8 cellular contexts compared by ENCODE assay signal in the genomic region with DNA sequence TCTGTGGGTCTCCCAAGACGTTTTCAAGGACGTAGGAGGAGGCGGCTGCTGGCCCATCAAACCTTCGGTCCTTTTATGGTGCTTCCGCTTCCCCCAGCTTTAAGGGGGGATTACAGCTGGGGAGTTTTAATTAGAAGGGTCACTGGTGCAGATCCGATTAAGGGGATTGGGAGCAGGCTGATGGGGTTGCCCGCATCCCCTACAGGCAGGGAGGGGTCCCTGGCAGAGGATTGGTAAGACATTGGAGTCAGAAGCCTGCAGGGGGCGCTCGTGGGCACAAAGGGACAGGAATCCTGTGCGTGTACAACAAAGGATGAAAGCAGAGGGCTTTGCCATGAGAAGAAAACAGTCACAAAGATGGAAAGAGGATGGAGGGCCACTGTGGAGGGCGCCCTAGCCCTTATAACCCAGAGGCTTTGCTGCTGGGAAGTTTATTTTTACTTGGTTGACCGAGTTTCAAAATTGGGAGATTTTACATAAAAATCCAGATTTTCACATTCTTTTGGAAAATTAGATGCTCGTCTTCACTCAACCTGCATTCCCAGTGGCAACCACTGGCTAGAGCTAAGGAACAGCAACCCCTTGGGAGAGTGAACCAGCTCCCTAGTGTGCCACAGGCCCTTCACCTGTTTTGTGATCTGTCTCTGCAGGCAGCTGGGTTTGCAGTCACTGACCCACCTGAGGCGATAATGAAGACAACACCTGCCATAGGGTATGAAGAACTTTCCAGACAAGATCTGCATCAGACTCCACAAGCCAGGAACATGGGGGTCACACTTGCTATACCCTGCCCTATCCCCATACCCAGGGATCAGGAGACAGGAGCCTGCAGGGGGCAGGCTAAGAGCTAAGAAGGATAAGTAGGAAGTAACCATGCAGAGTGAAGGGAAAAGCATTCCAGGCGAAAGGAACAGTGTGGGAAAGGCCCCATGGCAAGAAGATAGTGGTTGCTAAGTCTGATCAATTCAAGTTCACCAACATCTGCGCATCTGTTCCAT.
DNase-seq lines count a peak whose midpoint lies in the region; ATAC-seq, FAIRE-seq and TF ChIP-seq lines count a peak whose summit lies in the region.

No MANE protein-coding gene starts in this region.

- no peaks in the 10 kb centered on the region for H3K9me3 Mint-ChIP-seq in CD8-positive, alpha-beta memory T cell
- no peaks in the 10 kb centered on the region for H3K9me3 Mint-ChIP-seq in activated T-helper 1 cell treated with anti-CD3 and anti-CD28 coated beads, Interleukin-12 subunit alpha, Interleukin-12 subunit beta, Interleukin-2, Interleukin-4 antibody, amounts not matched to agents 30 ng/mL and 10 ng/mL and 1 ng/mL, durations not matched to agents 14 hours and 24 hours and 36 hours

- intact Hi-C loops in Panc1 (cut with micrococcal nuclease; ENCODE audit: unreplicated experiment), result loop anchor here (5.0 kb wide), 1 partner anchor 98 kb away; the partner anchor contains the start of gene KCNB1
- intact Hi-C loops in activated T-helper 1 cell treated with anti-CD3 and anti-CD28 coated beads, Interleukin-12 subunit alpha, Interleukin-12 subunit beta, Interleukin-2, Interleukin-4 antibody, amounts not matched to agents 30 ng/mL and 10 ng/mL and 1 ng/mL, durations not matched to agents 14 hours and 24 hours and 36 hours (cut with micrococcal nuclease), result loop anchor here (1.0 to 5.0 kb wide), 3 partner anchors 100 to 150 kb away; no protein-coding TSS in a partner anchor
- intact Hi-C loops in pancreas (cut with DNase I), result no loop called here
- intact Hi-C loops in transverse colon (cut with DNase I; ENCODE audit: low total_unique reads), result loop anchor here (5.0 kb wide), 1 partner anchor 98 kb away; the partner anchor contains the start of gene KCNB1

- ATAC-seq in Panc1 (no peak), pancreas (peak in 3 of 4 donors; percentile 26 to 42 (median 35)), HG03521 (IDR thresholded peaks at IDR 0.05; ENCODE audit: unreplicated experiment) (no peak)

- peaks cover 0 to 9% (median 2%) of the 10 kb centered on the region in 3 donors for H3K4me1 Mint-ChIP-seq in CD8-positive, alpha-beta memory T cell
- H3K4me1 Mint-ChIP-seq in activated T-helper 1 cell treated with anti-CD3 and anti-CD28 coated beads, Interleukin-12 subunit alpha, Interleukin-12 subunit beta, Interleukin-2, Interleukin-4 antibody, amounts not matched to agents 30 ng/mL and 10 ng/mL and 1 ng/mL, durations not matched to agents 14 hours and 24 hours and 36 hours (ENCODE audit: low read depth), result peaks cover 6% of the 10 kb centered on the region

- peak overlapping the region in 1 of 8 donors; percentile 70 for H3K27ac Mint-ChIP-seq in CD8-positive, alpha-beta memory T cell
- no peak overlapping the region for H3K27ac Mint-ChIP-seq in activated T-helper 1 cell treated with anti-CD3 and anti-CD28 coated beads, Interleukin-12 subunit alpha, Interleukin-12 subunit beta, Interleukin-2, Interleukin-4 antibody, amounts not matched to agents 30 ng/mL and 10 ng/mL and 1 ng/mL, durations not matched to agents 14 hours and 24 hours and 36 hours

- no peaks in the 10 kb centered on the region for H3K36me3 ChIP-seq in CD8-positive, alpha-beta memory T cell (ENCODE audit: insufficient read depth, low read length)
- H3K36me3 ChIP-seq in Panc1 (ENCODE audit: control insufficient read depth, insufficient read depth, low read length) (no peaks in the 10 kb centered on the region), pancreas (no peaks in the 10 kb centered on the region), transverse colon (no peaks in the 10 kb centered on the region)

- DNase-seq in CD8-positive, alpha-beta memory T cell, result peak; percentile 9 to 59 (median 30)
- DNase-seq in HUDEP-2 (lab: John Stamatoyannopoulos, UW; ENCODE audit: unreplicated experiment in 76 of 76) (peak in 61 of 76 experiments; percentile 2 to 78 (median 49)), Panc1 (ENCODE audit: low read depth, low spot score) (peak; percentile 13), fibroblast of villous mesenchyme (ENCODE audit: low read depth) (peak; percentile 46), pancreas (peak; percentile 11 to 85 (median 56)), transverse colon (peak; percentile 71)
- DNase-seq in activated T-helper 1 cell treated with anti-CD3 and anti-CD28 coated beads, Interleukin-12 subunit alpha, Interleukin-12 subunit beta, Interleukin-2, Interleukin-4 antibody, amounts not matched to agents 30 ng/mL and 10 ng/mL and 1 ng/mL, durations not matched to agents 14 hours and 24 hours and 36 hours (ENCODE audit: low spot score), result peak; percentile 50

- WGBS in pancreas, 2 donors, result 50 to 52% methylated on average over 16 of the region's 16 CpGs
- 44 to 47% methylated on average over 9 to 16 of the region's 16 CpGs for WGBS in transverse colon (ENCODE audit: low coverage in 1 of 2), 2 donors

- H3K27ac ChIP-seq in CD8-positive, alpha-beta memory T cell (ENCODE audit: low read depth, low read length), result no peak overlapping the region
- peak overlapping the region; percentile 94 for H3K27ac ChIP-seq in Panc1 (ENCODE audit: low read length)
- no peak overlapping the region for H3K27ac ChIP-seq in pancreas
- H3K27ac ChIP-seq in transverse colon, result no peak overlapping the region

- no peak for FAIRE-seq in pancreas (lab: Jason Lieb, UNC)

- no peaks in the 10 kb centered on the region for H3K4me1 ChIP-seq in CD8-positive, alpha-beta memory T cell (ENCODE audit: insufficient read depth, low read length)
- H3K4me1 ChIP-seq in Panc1 (ENCODE audit: control insufficient read depth, insufficient read depth, low read length) (peaks cover 43% of the 10 kb centered on the region), pancreas (peaks cover 0 to 8% (median 8%) of the 10 kb centered on the region in 3 donors), transverse colon (peaks cover 0 to 26% (median 13%) of the 10 kb centered on the region in 4 donors)

- no peaks in the 10 kb centered on the region for H3K36me3 Mint-ChIP-seq in CD8-positive, alpha-beta memory T cell
- no peaks in the 10 kb centered on the region for H3K36me3 Mint-ChIP-seq in activated T-helper 1 cell treated with anti-CD3 and anti-CD28 coated beads, Interleukin-12 subunit alpha, Interleukin-12 subunit beta, Interleukin-2, Interleukin-4 antibody, amounts not matched to agents 30 ng/mL and 10 ng/mL and 1 ng/mL, durations not matched to agents 14 hours and 24 hours and 36 hours (ENCODE audit: low read depth)

- BruUV-seq in Panc1 (replicated peaks; lab: Mats Ljungman, UMichigan), result no TSS peak

- in situ Hi-C loops in Panc1 (cut with HindIII; ENCODE audit: low pct_unique_long_range_greater_than_20kb, low sequenced_read_pairs) (no loop called here), transverse colon (cut with MboI; ENCODE audit: low pct_ligation_motif_present in 1 of 4, low pct_unique_long_range_greater_than_20kb in 1 of 4, low sequenced_read_pairs in 3 of 4) (loop anchor here in 1 of 4 donors (10.0 kb wide), 1 partner anchor 100 kb away; the partner anchor contains the start of gene KCNB1)

- no peak for TF ChIP-seq POLR2A in transverse colon (IDR thresholded peaks at IDR 0.05)

- H3K4me3 ChIP-seq in CD8-positive, alpha-beta memory T cell (ENCODE audit: low read length), result no peak overlapping the region
- H3K4me3 ChIP-seq in Panc1 (ENCODE audit: low read depth in 2 of 2, low read length in 2 of 2) (no peak overlapping the region), fibroblast of villous mesenchyme (ENCODE audit: low read depth, low read length) (no peak overlapping the region), pancreas (no peak overlapping the region), transverse colon (no peak overlapping the region)

- TF ChIP-seq CTCF in Panc1 (IDR thresholded peaks at IDR 0.05) (peak; percentile 93), fibroblast of villous mesenchyme (IDR thresholded peaks at IDR 0.05; ENCODE audit: insufficient read depth, low read depth, low read length) (peak; percentile 85), pancreas (IDR thresholded peaks at IDR 0.05) (peak; percentile 20 to 48 (median 36)), transverse colon (IDR thresholded peaks at IDR 0.05) (peak; percentile 58 to 79 (median 68))

- H3K27me3 Mint-ChIP-seq in CD8-positive, alpha-beta memory T cell, result peaks cover 11 to 61% of the 10 kb centered on the region in 2 donors
- peaks cover 19% of the 10 kb centered on the region for H3K27me3 Mint-ChIP-seq in activated T-helper 1 cell treated with anti-CD3 and anti-CD28 coated beads, Interleukin-12 subunit alpha, Interleukin-12 subunit beta, Interleukin-2, Interleukin-4 antibody, amounts not matched to agents 30 ng/mL and 10 ng/mL and 1 ng/mL, durations not matched to agents 14 hours and 24 hours and 36 hours (ENCODE audit: insufficient read depth)

- CTCF ChIA-PET in CD8-positive, alpha-beta memory T cell (lab: Charles Lee), result no interaction called here
- CTCF ChIA-PET in Panc1 (lab: Charles Lee), result interaction anchor here (0.5 to 5.0 kb wide), 4 partner anchors 99 to 428 kb away, joined by 3 to 30 read pairs (median 6); partner anchors contain the start of gene SLC9A8

- H3K27me3 ChIP-seq in CD8-positive, alpha-beta memory T cell (ENCODE audit: insufficient read depth, low read length, poor library complexity, severe bottlenecking), result peaks cover 4% of the 10 kb centered on the region
- H3K27me3 ChIP-seq in Panc1 (ENCODE audit: control insufficient read depth, insufficient read depth, low read length), result no peaks in the 10 kb centered on the region
- no peaks in the 10 kb centered on the region for H3K27me3 ChIP-seq in pancreas
- peaks cover 4% of the 10 kb centered on the region for H3K27me3 ChIP-seq in transverse colon

- POLR2A ChIA-PET in CD8-positive, alpha-beta memory T cell (lab: Charles Lee), result no interaction called here
- POLR2A ChIA-PET in Panc1 (lab: Charles Lee), result interaction anchor here (0.5 kb wide), 1 partner anchor 21 kb away, joined by 3 read pairs; no protein-coding TSS in a partner anchor

- no peak for TF ChIP-seq EP300 in transverse colon (IDR thresholded peaks at IDR 0.05; ENCODE audit: low read depth)

- no peak overlapping the region for H3K4me3 Mint-ChIP-seq in CD8-positive, alpha-beta memory T cell
- no peak overlapping the region for H3K4me3 Mint-ChIP-seq in activated T-helper 1 cell treated with anti-CD3 and anti-CD28 coated beads, Interleukin-12 subunit alpha, Interleukin-12 subunit beta, Interleukin-2, Interleukin-4 antibody, amounts not matched to agents 30 ng/mL and 10 ng/mL and 1 ng/mL, durations not matched to agents 14 hours and 24 hours and 36 hours

- H3K9me3 ChIP-seq in CD8-positive, alpha-beta memory T cell (ENCODE audit: low read length), result no peaks in the 10 kb centered on the region
- H3K9me3 ChIP-seq in Panc1 (ENCODE audit: control insufficient read depth, insufficient read depth, low read depth, low read length) (no peaks in the 10 kb centered on the region), pancreas (no peaks in the 10 kb centered on the region), transverse colon (no peaks in the 10 kb centered on the region)

Comparison
In these comparisons a context has a peak if more than half of its experiments do, and no peak if none do; other contexts are left out.
1. DNase-seq: peak in every context shown above with its lines; median percentile 71 in transverse colon; 56 in pancreas; 50 in activated T-helper 1 cell treated with anti-CD3 and anti-CD28 coated beads, Interleukin-12 subunit alpha, Interleukin-12 subunit beta, Interleukin-2, Interleukin-4 antibody, amounts not matched to agents 30 ng/mL and 10 ng/mL and 1 ng/mL, durations not matched to agents 14 hours and 24 hours and 36 hours; 49 in HUDEP-2; 46 in fibroblast of villous mesenchyme; 30 in CD8-positive, alpha-beta memory T cell; 13 in Panc1.
2. ATAC-seq: peak in pancreas (3 of 4); none in Panc1 (single experiment) and HG03521 (single experiment).
3. CTCF ChIP-seq: peak in every context shown above with its lines; median percentile 93 in Panc1; 85 in fibroblast of villous mesenchyme; 68 in transverse colon; 36 in pancreas.
4. intact Hi-C loops: an anchor here in Panc1 (5.0 kb wide), activated T-helper 1 cell treated with anti-CD3 and anti-CD28 coated beads, Interleukin-12 subunit alpha, Interleukin-12 subunit beta, Interleukin-2, Interleukin-4 antibody, amounts not matched to agents 30 ng/mL and 10 ng/mL and 1 ng/mL, durations not matched to agents 14 hours and 24 hours and 36 hours (1.0 to 5.0 kb wide) and transverse colon (5.0 kb wide); none called in pancreas.